ENCODE assay signal across 24 cellular contexts in the genomic region with DNA sequence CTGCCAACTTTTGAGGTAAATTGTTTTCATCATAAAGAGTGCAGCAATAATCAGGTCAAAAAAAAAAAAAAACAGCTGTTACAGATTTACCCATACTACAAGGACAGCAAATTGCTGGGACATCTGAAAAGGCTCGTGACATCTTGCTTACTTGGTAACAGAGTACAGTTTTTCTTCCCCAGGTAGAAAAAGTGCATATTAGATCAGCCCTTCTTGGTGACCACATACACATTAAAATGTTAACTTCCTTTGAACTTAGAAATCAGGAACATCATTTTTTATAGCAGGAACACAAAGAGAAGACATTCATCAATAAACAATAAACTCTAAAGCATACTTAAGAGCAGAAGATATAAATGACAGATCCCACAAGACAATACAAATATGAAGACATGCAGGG.
"Had no signal": no experiment of that assay in that cellular context is flagged by ENCODE, and none has a peak within 500 bp of the region (broad histone marks: within the 10 kb centered on the region; RNA-seq: fewer than 3 reads in every experiment).

No MANE protein-coding gene starts in this region.

- ATAC-seq: gastroesophageal sphincter; left colon; lower lobe of right lung; sciatic nerve; stimulated activated effector memory CD8-positive, alpha-beta T cell treated with anti-CD3 and anti-CD28 coated beads, Interleukin-12 subunit alpha, Interleukin-12 subunit beta, amount 100 ng/mL, for 72 hours; WTC11 had no signal

- H3K27ac ChIP-seq: epithelial cell of prostate, gastroesophageal sphincter, lower lobe of right lung, neural progenitor cell, stomach, suprapubic skin, transverse colon had no signal

- H3K9me3 Mint-ChIP-seq: activated naive CD8-positive, alpha-beta T cell treated with anti-CD3 and anti-CD28 coated beads, Interleukin-2, amount 10 ng/mL, durations not matched to agents 7 days and 5 days; naive B cell; neural progenitor cell; stimulated activated effector memory CD8-positive, alpha-beta T cell treated with anti-CD3 and anti-CD28 coated beads, Interleukin-12 subunit alpha, Interleukin-12 subunit beta, amount 100 ng/mL, for 72 hours had no signal

- H3K27ac Mint-ChIP-seq: activated naive CD8-positive, alpha-beta T cell treated with anti-CD3 and anti-CD28 coated beads, Interleukin-2, amount 10 ng/mL, durations not matched to agents 7 days and 5 days; neural progenitor cell; stimulated activated effector memory CD8-positive, alpha-beta T cell treated with anti-CD3 and anti-CD28 coated beads, Interleukin-12 subunit alpha, Interleukin-12 subunit beta, amount 100 ng/mL, for 72 hours; WTC11 had no signal

- H3K36me3 ChIP-seq: gastroesophageal sphincter, lower lobe of right lung, neural progenitor cell, stomach, suprapubic skin, transverse colon had no signal

- H3K27me3 ChIP-seq: gastroesophageal sphincter, neural progenitor cell, stomach, suprapubic skin, transverse colon had no signal

- H3K9me3 ChIP-seq: gastroesophageal sphincter, lower lobe of right lung, stomach, suprapubic skin, transverse colon had no signal

- DNase-seq: activated CD4-positive, alpha-beta T cell treated with anti-CD3 and anti-CD28 coated beads for 48 hours; activated CD8-positive, alpha-beta memory T cell treated with anti-CD3 and anti-CD28 coated beads, Interleukin-2, amount 50 U/mL, for 48 hours; activated gamma-delta T cell treated with Interleukin-2 at 50 U/mL for 16 hours; activated naive CD8-positive, alpha-beta T cell treated with anti-CD3 and anti-CD28 coated beads, Interleukin-2, amount 10 ng/mL, durations not matched to agents 7 days and 5 days; amygdala; cortex of kidney; head of caudate nucleus; islet precursor cell; left colon; lower lobe of right lung; mesendoderm; naive B cell; small intestine; stimulated activated CD4-positive, alpha-beta T cell treated with anti-CD3 and anti-CD28 coated beads, Interleukin-2, amount 100 ng/mL, for 24 hours; stomach; T1000; transverse colon had no signal

- H3K27me3 Mint-ChIP-seq: activated naive CD8-positive, alpha-beta T cell treated with anti-CD3 and anti-CD28 coated beads, Interleukin-2, amount 10 ng/mL, durations not matched to agents 7 days and 5 days; naive B cell had no signal

- H3K4me3 Mint-ChIP-seq: activated naive CD8-positive, alpha-beta T cell treated with anti-CD3 and anti-CD28 coated beads, Interleukin-2, amount 10 ng/mL, durations not matched to agents 7 days and 5 days; naive B cell; neural progenitor cell; stimulated activated effector memory CD8-positive, alpha-beta T cell treated with anti-CD3 and anti-CD28 coated beads, Interleukin-12 subunit alpha, Interleukin-12 subunit beta, amount 100 ng/mL, for 72 hours; WTC11 had no signal

- H3K4me3 ChIP-seq: gastroesophageal sphincter, lower lobe of right lung, neural progenitor cell, stomach, suprapubic skin, transverse colon had no signal
